ENCODE assay signal across 12 cellular contexts in genomic region chr3:99418709-99419108, GRCh38.
A peak's percentile ranks its signal among the peaks of the same experiment; 100 is the strongest.
DNase-seq lines count a peak whose midpoint lies in the region; ATAC-seq, FAIRE-seq and TF ChIP-seq lines count a peak whose summit lies in the region.
"Had no signal": no experiment of that assay in that cellular context is flagged by ENCODE, and none has a peak within 500 bp of the region (broad histone marks: within the 10 kb centered on the region; RNA-seq: fewer than 3 reads in every experiment).

No MANE protein-coding gene starts in this region.

- H3K4me1 ChIP-seq in GM12878 (ENCODE audit: control insufficient read depth, insufficient read depth, low read length) (peaks cover 11% of the 10 kb centered on the region), sigmoid colon (no peaks in the 10 kb centered on the region)

- in situ Hi-C loops in GM12878 (cut with MboI): no loop called here

- H3K9ac ChIP-seq in GM12878 (ENCODE audit: control insufficient read depth, insufficient read depth, low read length): no peak overlapping the region; the same call in 1 of the 2 replicates

- no TSS peak for BruUV-seq in GM12878 (replicated peaks; lab: Mats Ljungman, UMichigan)

- H3K9me3 ChIP-seq in GM12878 (replicated peaks; ENCODE audit: control insufficient read depth, insufficient read depth, low read length) (no peaks in the 10 kb centered on the region; the same call in 1 of the 3 replicates), WERI-Rb-1 (ENCODE audit: severe bottlenecking) (no peaks in the 10 kb centered on the region), sigmoid colon (no peaks in the 10 kb centered on the region)

- POLR2A ChIA-PET in GM12878 (lab: Charles Lee): interaction anchor here (0.7 to 0.9 kb wide), 2 partner anchors 11 to 80 kb away, joined by 3 read pairs; no protein-coding TSS in a partner anchor

- RAD21 ChIA-PET in GM12878 (lab: Charles Lee; ENCODE audit: unreplicated experiment): interaction anchor here (1.1 to 1.9 kb wide), 5 partner anchors 9 to 113 kb away, joined by 3 to 10 read pairs (median 4); no protein-coding TSS in a partner anchor

- TF ChIP-seq EP300 in GM12878 (IDR thresholded peaks at IDR 0.05; ENCODE audit: borderline replicate concordance in 1 of 2, control insufficient read depth in 1 of 2, low read depth in 2 of 2, low read length in 2 of 2): peak in 1 of 2 experiments; percentile 41; a peak in 2 of 4 replicates
- no peak for TF ChIP-seq EP300 in sigmoid colon (IDR thresholded peaks at IDR 0.05)

- H3K27me3 ChIP-seq in GM12878 (replicated peaks in 1 of 2; ENCODE audit: control insufficient read depth in 2 of 2, insufficient read depth in 2 of 2, low read length in 1 of 2) (no peaks in the 10 kb centered on the region), WERI-Rb-1 (ENCODE audit: insufficient read depth, low read depth, severe bottlenecking) (peaks cover 2% of the 10 kb centered on the region), sigmoid colon (no peaks in the 10 kb centered on the region)

- CTCF ChIA-PET in GM12878 (lab: Yijun Ruan, JAX): interaction anchor here (1.0 to 1.4 kb wide), 3 partner anchors 9 to 83 kb away, joined by 3 to 6 read pairs (median 3); no protein-coding TSS in a partner anchor

- H3K4me2 ChIP-seq in GM12878 (ENCODE audit: control insufficient read depth, insufficient read depth): peak overlapping the region; percentile 47

- TF ChIP-seq POLR2A in GM12878 (IDR thresholded peaks at IDR 0.05; ENCODE audit: low read depth, low read length): no peak; the same call in 1 of the 2 replicates
- TF ChIP-seq POLR2A in sigmoid colon (IDR thresholded peaks at IDR 0.05): no peak

- H3K4me3 ChIP-seq in GM12878 (no peak overlapping the region), WERI-Rb-1 (ENCODE audit: low read depth, low read length) (no peak overlapping the region), sigmoid colon (no peak overlapping the region)

- H3K36me3 ChIP-seq in GM12878 (ENCODE audit: control insufficient read depth in 2 of 2, insufficient read depth in 2 of 2, low read length in 1 of 2): no peaks in the 10 kb centered on the region
- H3K36me3 ChIP-seq in WERI-Rb-1: no peaks in the 10 kb centered on the region
- H3K36me3 ChIP-seq in sigmoid colon: no peaks in the 10 kb centered on the region

- FAIRE-seq in GM18507 (lab: Jason Lieb, UNC) (peak; percentile 79), GM12878 (lab: Jason Lieb, UNC) (peak; percentile 91), RCC 7860 (lab: Jason Lieb, UNC) (no peak)

- no peaks in the 10 kb centered on the region for H4K20me1 ChIP-seq in GM12878 (ENCODE audit: control insufficient read depth, insufficient read depth)

- ATAC-seq in GM21390 (IDR thresholded peaks at IDR 0.05; ENCODE audit: unreplicated experiment) (peak; percentile 74), HG03039 (IDR thresholded peaks at IDR 0.05; ENCODE audit: unreplicated experiment) (peak; percentile 78), GM12878 (peak; percentile 89)
- ATAC-seq: left lobe of liver had no signal

- SMC1A ChIA-PET in GM12878 (lab: Charles Lee; ENCODE audit: uncharacterized antibody, unreplicated experiment): interaction anchor here (0.7 to 1.9 kb wide), 7 partner anchors 9 to 214 kb away, joined by 3 to 11 read pairs (median 4); no protein-coding TSS in a partner anchor

- H2AFZ ChIP-seq in GM12878 (ENCODE audit: control insufficient read depth, low read depth, low read length): peak overlapping the region; percentile 72

- DNase-seq in GM18507 (ENCODE audit: extremely low spot score, insufficient read length, low read depth) (no peak), GM12878 (ENCODE audit: low read depth, low spot score) (peak; percentile 79), posterior cingulate gyrus (no peak), RCC 7860 (ENCODE audit: low spot score) (no peak), WERI-Rb-1 (no peak), sigmoid colon (no peak)
- DNase-seq: activated T-cell treated with anti-CD3 and anti-CD28 coated beads, Interleukin-2, amount 50 U/mL, for 48 hours; GDM1; NCI-H1436 treated with DMSO at 0.1 percent for 48 hours had no signal

- intact Hi-C loops in GM12878 (cut with micrococcal nuclease; ENCODE audit: unreplicated experiment): loop anchor here (1.0 to 10.0 kb wide), 2 partner anchors 87 to 864 kb away; no protein-coding TSS in a partner anchor
- intact Hi-C loops in posterior cingulate gyrus (cut with DNase I): no loop called here
- intact Hi-C loops in sigmoid colon (cut with DNase I): no loop called here

- TF ChIP-seq RAD21 in GM12878 (IDR thresholded peaks at IDR 0.05; ENCODE audit: insufficient read depth, low read depth, low read length): peak; percentile 32; the same call in 1 of the 2 replicates

- 0% methylated on average over 3 of the region's 3 CpGs for WGBS in GM12878 (ENCODE audit: insufficient coverage, insufficient replicate concordance, low lambda C conversion rate, missing lambda C conversion rate)
- 75 to 84% methylated on average over 3 of the region's 3 CpGs for WGBS in sigmoid colon, 2 donors

- H3K79me2 ChIP-seq in GM12878 (ENCODE audit: control insufficient read depth, insufficient read depth, low read length): no peaks in the 10 kb centered on the region

- H3K27ac ChIP-seq in GM12878 (ENCODE audit: control insufficient read depth, insufficient read depth) (peak overlapping the region; percentile 89), WERI-Rb-1 (no peak overlapping the region), sigmoid colon (no peak overlapping the region)

- TF ChIP-seq CTCF in GM12878 (IDR thresholded peaks at IDR 0.05 in 2 of 3, conservative IDR thresholded peaks at IDR 0.05 in 1 of 3; ENCODE audit: control insufficient read depth in 2 of 3, extremely low read depth in 1 of 3, insufficient read depth in 1 of 3, low read depth in 3 of 3, low read length in 3 of 3) (no peak), WERI-Rb-1 (IDR thresholded peaks at IDR 0.05; ENCODE audit: low read depth, low read length) (no peak), sigmoid colon (IDR thresholded peaks at IDR 0.05) (no peak)

TF ChIP-seq in GM12878, 131 proteins besides CTCF, POLR2A, EP300 and RAD21 (continues in another document):
- TF ChIP-seq SREBF2 (IDR thresholded peaks at IDR 0.05; ENCODE audit: low read length) (no peak), ZNF687 (IDR thresholded peaks at IDR 0.05) (0 out of 2 replicates have a peak, but pooled peaks have one; percentile 62), YY1 (IDR thresholded peaks at IDR 0.05; ENCODE audit: low read depth, low read length) (peak; percentile 24; the same call in 1 of the 2 replicates), NR2F1 (conservative IDR thresholded peaks at IDR 0.05) (peak; percentile 71), CREM (IDR thresholded peaks at IDR 0.05; ENCODE audit: low read depth) (peak; percentile 47; the same call in 1 of the 2 replicates), NRF1 (conservative IDR thresholded peaks at IDR 0.05; ENCODE audit: low read depth, low read length) (no peak), RAD51 (IDR thresholded peaks at IDR 0.05) (peak; percentile 67), NFYA (IDR thresholded peaks at IDR 0.05; ENCODE audit: borderline replicate concordance, low read depth, low read length) (no peak), IRF4 (IDR thresholded peaks at IDR 0.05; ENCODE audit: low read depth, low read length) (0 out of 2 replicates have a peak, but pooled peaks have one; percentile 55), YBX1 (IDR thresholded peaks at IDR 0.05) (no peak), POLR2AphosphoS5 (IDR thresholded peaks at IDR 0.05; ENCODE audit: low read length) (peak; percentile 63; the same call in 1 of the 2 replicates), ATF2 (IDR thresholded peaks at IDR 0.05; ENCODE audit: low read length) (peak; percentile 64), NFIC (IDR thresholded peaks at IDR 0.05; ENCODE audit: low read depth, low read length) (peak; percentile 45; the same call in 1 of the 2 replicates), TBL1XR1 (IDR thresholded peaks at IDR 0.05; ENCODE audit: low read depth, low read length) (no peak), NBN (IDR thresholded peaks at IDR 0.05) (peak; percentile 35; the same call in 1 of the 2 replicates), CREB1 (IDR thresholded peaks at IDR 0.05; ENCODE audit: low read depth) (peak; percentile 67; the same call in 1 of the 2 replicates)
